8 cellular contexts compared by ENCODE assay signal in genomic region chr14:23321572-23322547, GRCh38. TPM values are rescaled to one million over a fixed set of nuclear protein-coding genes. Genes with fewer than 3 reads are reported as not detected.
DNase-seq lines count a peak whose midpoint lies in the region; ATAC-seq and TF ChIP-seq lines count a peak whose summit lies in the region.

No MANE protein-coding gene starts in this region.

- H4K20me1 ChIP-seq in Karpas-422 (ENCODE audit: insufficient read depth, low read depth, low read length): peaks cover 6% of the 10 kb centered on the region; the same call in 1 of the 2 replicates

- 0 to 2% methylated on average over 33 to 47 of the region's 64 CpGs for WGBS in lower leg skin, 2 donors

- peaks cover 30% of the 10 kb centered on the region for H3K79me2 ChIP-seq in Karpas-422 (ENCODE audit: low read length)

- H3K4me1 ChIP-seq in Karpas-422 (ENCODE audit: low read length): peaks cover 34% of the 10 kb centered on the region

- intact Hi-C loops in lower leg skin (cut with DNase I; ENCODE audit: low total_unique reads): loop anchor here (10.0 kb wide), 1 partner anchor 153 kb away; no protein-coding TSS in a partner anchor

- in situ Hi-C loops in Caki2 (cut with HindIII; ENCODE audit: low pct_unique_long_range_greater_than_20kb, low sequenced_read_pairs): no loop called here

- peak overlapping the region; percentile 85 for H3K4me2 ChIP-seq in Karpas-422 (ENCODE audit: low read depth, low read length, poor library complexity, severe bottlenecking)

- DNase-seq in Caki2 (ENCODE audit: low read depth) (peak; percentile 44), Karpas-422 (peak; percentile 83), coronary artery (ENCODE audit: low spot score) (no peak), lower leg skin (ENCODE audit: low spot score in 2 of 2) (peak; percentile 46 to 89), NCI-H2196 treated with DMSO at 0.1 percent for 48 hours (lab: John Stamatoyannopoulos, UW; ENCODE audit: unreplicated experiment) (no peak)
- DNase-seq in activated CD4-positive, CD25-positive, alpha-beta regulatory T cell treated with anti-CD3 and anti-CD28 coated beads, Interleukin-2, amount 50 U/mL, for 72 hours: peak; percentile 68
- peak; percentile 26 for DNase-seq in stimulated activated CD8-positive, alpha-beta memory T cell treated with anti-CD3 and anti-CD28 coated beads, Interleukin-4, amount 100 ng/mL, for 24 hours (ENCODE audit: low read depth)

- H3K36me3 ChIP-seq in Karpas-422 (ENCODE audit: insufficient read depth, low read length): peaks cover 28% of the 10 kb centered on the region

- peak overlapping the region; percentile 92 for H3K9ac ChIP-seq in Karpas-422 (ENCODE audit: low read length)

- H3K27ac ChIP-seq in Karpas-422 (ENCODE audit: low read length): peak overlapping the region; percentile 59
- peak overlapping the region; percentile 88 to 96 for H3K27ac ChIP-seq in coronary artery

- no peaks in the 10 kb centered on the region for H3K9me3 ChIP-seq in Karpas-422 (ENCODE audit: low read length)

- TF ChIP-seq POLR2A in lower leg skin (IDR thresholded peaks at IDR 0.05): no peak

- H3K27me3 ChIP-seq in Karpas-422 (ENCODE audit: low read length): no peaks in the 10 kb centered on the region

- H2AFZ ChIP-seq in Karpas-422 (ENCODE audit: low read length): no peak overlapping the region

- ATAC-seq in GM21526 (IDR thresholded peaks at IDR 0.05; ENCODE audit: low FRiP score, unreplicated experiment): peak; percentile 5

- TF ChIP-seq CTCF in coronary artery (IDR thresholded peaks at IDR 0.05): no peak
- no peak for TF ChIP-seq CTCF in lower leg skin (IDR thresholded peaks at IDR 0.05)

- H3K9me2 ChIP-seq in Karpas-422 (replicated peaks; ENCODE audit: insufficient read depth, low read length): no peaks in the 10 kb centered on the region

- H3K4me3 ChIP-seq in Karpas-422 (ENCODE audit: low read length) (peak overlapping the region; percentile 86), coronary artery (peak overlapping the region; percentile 81), lower leg skin (ENCODE audit: low read depth, poor library complexity, severe bottlenecking) (peak overlapping the region; percentile 67)

RNA-seq across cellular contexts. Expression of gene PABPN1, which starts 0.6 kb away (rescaled TPM):
- total RNA-seq in Caki2 (2014; rRNA removed; shearing (Covaris generic); ENCODE audit: low replicate concordance): 41.9 and 73.8 TPM in 2 replicates
- total RNA-seq in Karpas-422 (2014; rRNA removed; shearing (Covaris generic); ENCODE audit: low replicate concordance): 126 and 195 TPM in 2 replicates
- total RNA-seq in lower leg skin: 10 to 100 TPM; 25.5 to 65.8 (median 39.9) TPM

RNA-seq across cellular contexts. Expression of gene BCL2L2, which starts 15.2 kb away (rescaled TPM):
- 4.0 and 8.6 TPM in 2 replicates for total RNA-seq in Caki2 (2014; rRNA removed; shearing (Covaris generic); ENCODE audit: low replicate concordance)
- 15.1 and 18.3 TPM in 2 replicates for total RNA-seq in Karpas-422 (2014; rRNA removed; shearing (Covaris generic); ENCODE audit: low replicate concordance)
- total RNA-seq in lower leg skin: 10 to 100 TPM; 41.5 to 72.2 (median 68.3) TPM

RNA-seq across cellular contexts. Expression of gene PPP1R3E, which starts 19.2 kb away (rescaled TPM):
- total RNA-seq in Caki2 (2014; rRNA removed; shearing (Covaris generic); ENCODE audit: low replicate concordance): 0.14 and 1.1 TPM in 2 replicates
- 48.3 and 70.4 TPM in 2 replicates for total RNA-seq in Karpas-422 (2014; rRNA removed; shearing (Covaris generic); ENCODE audit: low replicate concordance)
- 10 to 100 TPM in 1 of 4 donors, 1 to 10 TPM in 3; 7.9 to 14.4 (median 8.6) TPM for total RNA-seq in lower leg skin

RNA-seq across cellular contexts. Expression of gene SLC22A17, which starts 30.8 kb away (rescaled TPM):
- 8.4 and 10.6 TPM in 2 replicates for total RNA-seq in Caki2 (2014; rRNA removed; shearing (Covaris generic); ENCODE audit: low replicate concordance)
- not detected in 2 replicates for total RNA-seq in Karpas-422 (2014; rRNA removed; shearing (Covaris generic); ENCODE audit: low replicate concordance)
- total RNA-seq in lower leg skin: 10 to 100 TPM; 16.1 to 33.0 (median 17.9) TPM

RNA-seq across cellular contexts. Expression of gene HOMEZ, which starts 35.9 kb away (rescaled TPM):
- total RNA-seq in Caki2 (2014; rRNA removed; shearing (Covaris generic); ENCODE audit: low replicate concordance): 4.6 and 9.0 TPM in 2 replicates
- 9.3 and 12.7 TPM in 2 replicates for total RNA-seq in Karpas-422 (2014; rRNA removed; shearing (Covaris generic); ENCODE audit: low replicate concordance)
- total RNA-seq in lower leg skin: 1 to 10 TPM; 5.3 to 9.7 (median 8.5) TPM

Comparison
In these comparisons a context has a peak if more than half of its experiments do, and no peak if none do; other contexts are left out.
1. DNase-seq: peak in Caki2 (single experiment), Karpas-422 (single experiment), activated CD4-positive, CD25-positive, alpha-beta regulatory T cell treated with anti-CD3 and anti-CD28 coated beads, Interleukin-2, amount 50 U/mL, for 72 hours (single experiment), lower leg skin (2 of 2) and stimulated activated CD8-positive, alpha-beta memory T cell treated with anti-CD3 and anti-CD28 coated beads, Interleukin-4, amount 100 ng/mL, for 24 hours (single experiment); none in coronary artery (single experiment) and NCI-H2196 treated with DMSO at 0.1 percent for 48 hours (single experiment).
2. Peak in every context shown above with its lines, with median percentiles within 50 percentile points of each other: H3K4me3 ChIP-seq.